ENCODE assay signal across 18 cellular contexts in genomic region chrY:2854145-2854774, GRCh38. TPM values are rescaled to one million over a fixed set of nuclear protein-coding genes. Genes with fewer than 3 reads are reported as not detected.
DNase-seq lines count a peak whose midpoint lies in the region; ATAC-seq and TF ChIP-seq lines count a peak whose summit lies in the region.
"Had no signal": no experiment of that assay in that cellular context is flagged by ENCODE, and none has a peak within 500 bp of the region (broad histone marks: within the 10 kb centered on the region; RNA-seq: fewer than 3 reads in every experiment).

No MANE protein-coding gene starts in this region.

- H3K27ac ChIP-seq in CD8-positive, alpha-beta T cell (ENCODE audit: low read depth, low read length) = no peak overlapping the region
- H3K27ac ChIP-seq in naive thymus-derived CD4-positive, alpha-beta T cell (ENCODE audit: low read depth, low read length) = no peak overlapping the region

- H3K36me3 Mint-ChIP-seq in activated CD8-positive, alpha-beta T cell treated with anti-CD3 and anti-CD28 coated beads, Interleukin-2, amount 10 ng/mL, durations not matched to agents 7 days and 5 days (ENCODE audit: low read depth) = peaks cover 83% of the 10 kb centered on the region
- peaks cover 87% of the 10 kb centered on the region for H3K36me3 Mint-ChIP-seq in activated CD8-positive, alpha-beta T cell treated with anti-CD3 and anti-CD28 coated beads for 36 hours (ENCODE audit: low read depth)
- H3K36me3 Mint-ChIP-seq in CD8-positive, alpha-beta T cell = peaks cover 92% of the 10 kb centered on the region
- H3K36me3 Mint-ChIP-seq in activated naive CD8-positive, alpha-beta T cell treated with anti-CD3 and anti-CD28 coated beads for 36 hours = peaks cover 63% of the 10 kb centered on the region
- peaks cover 0 to 56% (median 0%) of the 10 kb centered on the region in 5 donors for H3K36me3 Mint-ChIP-seq in naive thymus-derived CD4-positive, alpha-beta T cell
- H3K36me3 Mint-ChIP-seq: CD4-positive, CD25-positive, alpha-beta regulatory T cell had no signal

- no peak for ATAC-seq in activated CD8-positive, alpha-beta T cell treated with anti-CD3 and anti-CD28 coated beads, Interleukin-2, amount 10 ng/mL, durations not matched to agents 7 days and 5 days
- no peak for ATAC-seq in activated CD8-positive, alpha-beta T cell treated with anti-CD3 and anti-CD28 coated beads for 36 hours
- no peak for ATAC-seq in CD8-positive, alpha-beta T cell
- ATAC-seq in left lobe of liver = peak; percentile 84
- ATAC-seq in naive thymus-derived CD4-positive, alpha-beta T cell = no peak
- no peak for ATAC-seq in HG02852 (IDR thresholded peaks at IDR 0.05; ENCODE audit: unreplicated experiment)
- ATAC-seq: GM23338 had no signal

- H3K4me1 ChIP-seq in CD8-positive, alpha-beta T cell (ENCODE audit: insufficient read depth, low read length) = peaks cover 20% of the 10 kb centered on the region
- peaks cover 6 to 14% of the 10 kb centered on the region in 2 donors for H3K4me1 ChIP-seq in naive thymus-derived CD4-positive, alpha-beta T cell (ENCODE audit: control insufficient read depth in 2 of 2, insufficient read depth in 2 of 2, low read length in 2 of 2)
- H3K4me1 ChIP-seq: BE2C had no signal

- H3K9me3 ChIP-seq in CD8-positive, alpha-beta T cell (ENCODE audit: low read length) = no peaks in the 10 kb centered on the region
- no peaks in the 10 kb centered on the region for H3K9me3 ChIP-seq in naive thymus-derived CD4-positive, alpha-beta T cell (ENCODE audit: control insufficient read depth in 2 of 3, low read length in 3 of 3)
- H3K9me3 ChIP-seq: BE2C had no signal

- no peaks in the 10 kb centered on the region for H3K9me3 Mint-ChIP-seq in activated CD8-positive, alpha-beta T cell treated with anti-CD3 and anti-CD28 coated beads, Interleukin-2, amount 10 ng/mL, durations not matched to agents 7 days and 5 days (ENCODE audit: insufficient read depth)
- no peaks in the 10 kb centered on the region for H3K9me3 Mint-ChIP-seq in activated CD8-positive, alpha-beta T cell treated with anti-CD3 and anti-CD28 coated beads for 36 hours
- no peaks in the 10 kb centered on the region for H3K9me3 Mint-ChIP-seq in CD8-positive, alpha-beta T cell
- no peaks in the 10 kb centered on the region for H3K9me3 Mint-ChIP-seq in activated naive CD8-positive, alpha-beta T cell treated with anti-CD3 and anti-CD28 coated beads for 36 hours
- H3K9me3 Mint-ChIP-seq in naive thymus-derived CD4-positive, alpha-beta T cell = no peaks in the 10 kb centered on the region
- H3K9me3 Mint-ChIP-seq: CD4-positive, CD25-positive, alpha-beta regulatory T cell; GM23338 had no signal

- intact Hi-C loops in activated CD8-positive, alpha-beta T cell treated with anti-CD3 and anti-CD28 coated beads for 36 hours (cut with micrococcal nuclease) = no loop called here
- intact Hi-C loops in CD8-positive, alpha-beta T cell (cut with DNase I, micrococcal nuclease) = no loop called here
- intact Hi-C loops in naive thymus-derived CD4-positive, alpha-beta T cell (cut with micrococcal nuclease) = no loop called here

- H3K27ac Mint-ChIP-seq in activated CD8-positive, alpha-beta T cell treated with anti-CD3 and anti-CD28 coated beads, Interleukin-2, amount 10 ng/mL, durations not matched to agents 7 days and 5 days = peak overlapping the region; percentile 49
- no peak overlapping the region for H3K27ac Mint-ChIP-seq in activated CD8-positive, alpha-beta T cell treated with anti-CD3 and anti-CD28 coated beads for 36 hours
- H3K27ac Mint-ChIP-seq in CD8-positive, alpha-beta T cell = peak overlapping the region; percentile 64
- peak overlapping the region; percentile 45 for H3K27ac Mint-ChIP-seq in activated naive CD8-positive, alpha-beta T cell treated with anti-CD3 and anti-CD28 coated beads for 36 hours
- H3K27ac Mint-ChIP-seq in naive thymus-derived CD4-positive, alpha-beta T cell = peak overlapping the region in 3 of 9 donors; percentile 24 to 46 (median 32)
- H3K27ac Mint-ChIP-seq: CD4-positive, CD25-positive, alpha-beta regulatory T cell; GM23338 had no signal

- H3K27me3 Mint-ChIP-seq in activated CD8-positive, alpha-beta T cell treated with anti-CD3 and anti-CD28 coated beads, Interleukin-2, amount 10 ng/mL, durations not matched to agents 7 days and 5 days (ENCODE audit: low read depth) = no peaks in the 10 kb centered on the region
- no peaks in the 10 kb centered on the region for H3K27me3 Mint-ChIP-seq in activated CD8-positive, alpha-beta T cell treated with anti-CD3 and anti-CD28 coated beads for 36 hours
- H3K27me3 Mint-ChIP-seq in CD8-positive, alpha-beta T cell (ENCODE audit: low read depth) = no peaks in the 10 kb centered on the region
- no peaks in the 10 kb centered on the region for H3K27me3 Mint-ChIP-seq in activated naive CD8-positive, alpha-beta T cell treated with anti-CD3 and anti-CD28 coated beads for 36 hours
- H3K27me3 Mint-ChIP-seq in naive thymus-derived CD4-positive, alpha-beta T cell = no peaks in the 10 kb centered on the region
- H3K27me3 Mint-ChIP-seq: CD4-positive, CD25-positive, alpha-beta regulatory T cell had no signal

- POLR2A ChIA-PET in activated CD8-positive, alpha-beta T cell treated with anti-CD3 and anti-CD28 coated beads, Interleukin-2, amount 10 ng/mL, durations not matched to agents 7 days and 5 days (lab: Charles Lee) = interaction anchor here (0.8 kb wide), 1 partner anchor 10 kb away, joined by 3 read pairs; no protein-coding TSS in a partner anchor
- POLR2A ChIA-PET in activated CD8-positive, alpha-beta T cell treated with anti-CD3 and anti-CD28 coated beads for 36 hours (lab: Charles Lee) = interaction anchor here (3.0 kb wide), 1 partner anchor 10 kb away, joined by 15 read pairs; no protein-coding TSS in a partner anchor
- POLR2A ChIA-PET in CD8-positive, alpha-beta T cell (lab: Charles Lee) = no interaction called here
- POLR2A ChIA-PET in naive thymus-derived CD4-positive, alpha-beta T cell (lab: Charles Lee) = no interaction called here

- peaks cover 82% of the 10 kb centered on the region for H3K4me1 Mint-ChIP-seq in activated CD8-positive, alpha-beta T cell treated with anti-CD3 and anti-CD28 coated beads, Interleukin-2, amount 10 ng/mL, durations not matched to agents 7 days and 5 days (ENCODE audit: low read depth)
- peaks cover 85% of the 10 kb centered on the region for H3K4me1 Mint-ChIP-seq in activated CD8-positive, alpha-beta T cell treated with anti-CD3 and anti-CD28 coated beads for 36 hours (ENCODE audit: low read depth)
- H3K4me1 Mint-ChIP-seq in CD8-positive, alpha-beta T cell (ENCODE audit: low read depth) = peaks cover 77% of the 10 kb centered on the region
- H3K4me1 Mint-ChIP-seq in activated naive CD8-positive, alpha-beta T cell treated with anti-CD3 and anti-CD28 coated beads for 36 hours = peaks cover 70% of the 10 kb centered on the region
- H3K4me1 Mint-ChIP-seq in naive thymus-derived CD4-positive, alpha-beta T cell = peaks cover 0 to 79% (median 25%) of the 10 kb centered on the region in 7 donors

- no peak for TF ChIP-seq CTCF in activated CD8-positive, alpha-beta T cell treated with anti-CD3 and anti-CD28 coated beads for 36 hours (IDR thresholded peaks at IDR 0.05)
- no peak for TF ChIP-seq CTCF in CD8-positive, alpha-beta T cell (IDR thresholded peaks at IDR 0.05)

- no peaks in the 10 kb centered on the region for H3K27me3 ChIP-seq in CD8-positive, alpha-beta T cell (ENCODE audit: insufficient read depth, low read length)
- H3K27me3 ChIP-seq in naive thymus-derived CD4-positive, alpha-beta T cell (ENCODE audit: control insufficient read depth in 2 of 2, insufficient read depth in 2 of 2, low read length in 2 of 2) = no peaks in the 10 kb centered on the region
- H3K27me3 ChIP-seq: BE2C had no signal

- no peak for DNase-seq in activated CD8-positive, alpha-beta T cell treated with anti-CD3 and anti-CD28 coated beads, Interleukin-2, amount 10 ng/mL, durations not matched to agents 7 days and 5 days
- DNase-seq in activated CD8-positive, alpha-beta T cell treated with anti-CD3 and anti-CD28 coated beads for 36 hours = no peak
- DNase-seq in CD8-positive, alpha-beta T cell = no peak
- no peak for DNase-seq in activated naive CD8-positive, alpha-beta T cell treated with anti-CD3 and anti-CD28 coated beads for 36 hours
- DNase-seq in left lobe of liver (ENCODE audit: low spot score) = no peak
- no peak for DNase-seq in SKM-1 (lab: John Stamatoyannopoulos, UW; ENCODE audit: unreplicated experiment)
- no peak for DNase-seq in naive thymus-derived CD4-positive, alpha-beta T cell
- DNase-seq: ACHN; BE2C; C1 segment of cervical spinal cord; CD4-positive, CD25-positive, alpha-beta regulatory T cell; DMS153; DMS79; GDM1; HCEC 1CT had no signal

- CTCF ChIA-PET in activated CD8-positive, alpha-beta T cell treated with anti-CD3 and anti-CD28 coated beads, Interleukin-2, amount 10 ng/mL, durations not matched to agents 7 days and 5 days (lab: Charles Lee) = no interaction called here
- CTCF ChIA-PET in activated CD8-positive, alpha-beta T cell treated with anti-CD3 and anti-CD28 coated beads for 36 hours (lab: Charles Lee) = no interaction called here
- CTCF ChIA-PET in CD8-positive, alpha-beta T cell (lab: Charles Lee) = no interaction called here
- CTCF ChIA-PET in naive thymus-derived CD4-positive, alpha-beta T cell (lab: Charles Lee) = interaction anchor here (0.5 kb wide), 1 partner anchor 81 kb away, joined by 4 read pairs; the partner anchor contains the start of gene ZFY

- no peak overlapping the region for H3K4me3 ChIP-seq in CD8-positive, alpha-beta T cell (ENCODE audit: low read depth, low read length)
- H3K4me3 ChIP-seq in naive thymus-derived CD4-positive, alpha-beta T cell (ENCODE audit: low read length) = no peak overlapping the region
- H3K4me3 ChIP-seq: GM23338 had no signal

- peaks cover 9% of the 10 kb centered on the region for H3K36me3 ChIP-seq in CD8-positive, alpha-beta T cell (ENCODE audit: insufficient read depth, low read length)
- H3K36me3 ChIP-seq in naive thymus-derived CD4-positive, alpha-beta T cell (ENCODE audit: control insufficient read depth in 2 of 3, insufficient read depth in 3 of 3, low read length in 3 of 3) = peaks cover 0 to 8% (median 5%) of the 10 kb centered on the region in 3 experiments
- H3K36me3 ChIP-seq: BE2C had no signal

- H3K4me3 Mint-ChIP-seq in activated CD8-positive, alpha-beta T cell treated with anti-CD3 and anti-CD28 coated beads, Interleukin-2, amount 10 ng/mL, durations not matched to agents 7 days and 5 days = no peak overlapping the region
- no peak overlapping the region for H3K4me3 Mint-ChIP-seq in activated CD8-positive, alpha-beta T cell treated with anti-CD3 and anti-CD28 coated beads for 36 hours
- H3K4me3 Mint-ChIP-seq in CD8-positive, alpha-beta T cell = no peak overlapping the region
- peak overlapping the region; percentile 18 for H3K4me3 Mint-ChIP-seq in activated naive CD8-positive, alpha-beta T cell treated with anti-CD3 and anti-CD28 coated beads for 36 hours
- no peak overlapping the region for H3K4me3 Mint-ChIP-seq in naive thymus-derived CD4-positive, alpha-beta T cell
- H3K4me3 Mint-ChIP-seq: CD4-positive, CD25-positive, alpha-beta regulatory T cell; GM23338 had no signal

RNA-seq across cellular contexts. Expression of gene RPS4Y1, which starts 12.9 kb away (rescaled TPM):
- total RNA-seq in activated CD8-positive, alpha-beta T cell treated with anti-CD3 and anti-CD28 coated beads, Interleukin-2, amount 10 ng/mL, durations not matched to agents 7 days and 5 days = 100 to 1,000 TPM; 270 to 275 TPM
- total RNA-seq in activated CD8-positive, alpha-beta T cell treated with anti-CD3 and anti-CD28 coated beads for 36 hours = 100 to 1,000 TPM; 406 to 411 TPM
- 100 to 1,000 TPM; 510 to 516 TPM for total RNA-seq in CD8-positive, alpha-beta T cell
- total RNA-seq in activated naive CD8-positive, alpha-beta T cell treated with anti-CD3 and anti-CD28 coated beads for 36 hours = 100 to 1,000 TPM; 372 to 373 TPM
- 87.6 TPM for total RNA-seq in left lobe of liver
- 100 to 1,000 TPM; 292 to 467 (median 452) TPM for total RNA-seq in naive thymus-derived CD4-positive, alpha-beta T cell
- polyA plus RNA-seq in naive thymus-derived CD4-positive, alpha-beta T cell = not detected
- total RNA-seq: CD4-positive, CD25-positive, alpha-beta regulatory T cell; HT-29 had no signal

Comparison
In these comparisons a context has a peak if more than half of its experiments do, and no peak if none do; other contexts are left out.
1. POLR2A ChIA-PET loops: an anchor here in activated CD8-positive, alpha-beta T cell treated with anti-CD3 and anti-CD28 coated beads, Interleukin-2, amount 10 ng/mL, durations not matched to agents 7 days and 5 days (0.8 kb wide) and activated CD8-positive, alpha-beta T cell treated with anti-CD3 and anti-CD28 coated beads for 36 hours (3.0 kb wide); none called in CD8-positive, alpha-beta T cell and naive thymus-derived CD4-positive, alpha-beta T cell.